In the genomic region with DNA sequence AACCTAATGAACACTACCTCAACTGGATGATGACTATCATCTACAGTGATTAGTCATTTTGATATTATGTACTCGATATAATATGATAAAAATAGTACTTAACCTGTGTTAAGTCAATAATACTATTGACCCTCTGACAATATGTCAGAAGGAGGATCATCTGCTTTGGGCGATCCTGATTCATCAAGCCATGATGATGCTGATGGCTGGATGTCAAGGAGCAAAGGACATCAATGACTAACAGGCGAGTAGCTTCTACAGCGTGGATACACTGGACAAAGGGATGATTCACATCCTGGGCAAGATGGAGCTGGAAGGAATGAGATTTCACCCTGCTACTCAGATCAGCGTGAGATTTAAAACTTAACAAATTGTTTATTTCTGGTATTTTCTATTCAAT, we compare ENCODE assay signal across 15 cellular contexts.
DNase-seq lines count a peak whose midpoint lies in the region; ATAC-seq, FAIRE-seq and TF ChIP-seq lines count a peak whose summit lies in the region.
"Had no signal": no experiment of that assay in that cellular context is flagged by ENCODE, and none has a peak within 500 bp of the region (broad histone marks: within the 10 kb centered on the region; RNA-seq: fewer than 3 reads in every experiment).

No MANE protein-coding gene starts in this region.

- no peak overlapping the region for H3K4me3 ChIP-seq in astrocyte (ENCODE audit: insufficient read depth, low read depth, low read length)
- H3K4me3 ChIP-seq: thoracic aorta had no signal

- H3K27ac ChIP-seq in astrocyte (ENCODE audit: low read depth, low read length), result peak overlapping the region; percentile 4
- H3K27ac ChIP-seq: thoracic aorta had no signal

- H4K20me1 ChIP-seq in astrocyte (ENCODE audit: insufficient read depth, low read length), result no peaks in the 10 kb centered on the region

- FAIRE-seq in astrocyte (lab: Jason Lieb, UNC) (no peak), D721Med (lab: Jason Lieb, UNC) (no peak)

- no peaks in the 10 kb centered on the region for H3K27me3 Mint-ChIP-seq in astrocyte (ENCODE audit: low read depth, unreplicated experiment)

- no peak overlapping the region for H3K27ac Mint-ChIP-seq in astrocyte (ENCODE audit: unreplicated experiment)
- H3K27ac Mint-ChIP-seq: B cell, WTC11 had no signal

- DNase-seq in ACHN, result peak; percentile 91
- DNase-seq in HPDE6-E6E7 (ENCODE audit: extremely low spot score), result peak; percentile 51
- peak; percentile 59 for DNase-seq in astrocyte (ENCODE audit: low read depth)
- peak; percentile 48 for DNase-seq in iris pigment epithelial cell (ENCODE audit: low read depth)
- no peak for DNase-seq in NCI-H2107 (lab: John Stamatoyannopoulos, UW)
- DNase-seq in D721Med (ENCODE audit: insufficient read length, low spot score), result no peak
- DNase-seq in Kasumi-1 (lab: John Stamatoyannopoulos, UW), result no peak
- DNase-seq: NCI-H1092 treated with DMSO at 0.1 percent for 48 hours, NCI-H524 treated with DMSO at 0.1 percent for 48 hours, retina, SIG-M5 had no signal

- H3K36me3 ChIP-seq in astrocyte (ENCODE audit: insufficient read depth, low read length), result no peaks in the 10 kb centered on the region
- H3K36me3 ChIP-seq: thoracic aorta had no signal

- no peaks in the 10 kb centered on the region for H3K79me2 ChIP-seq in astrocyte (ENCODE audit: insufficient read depth, low read length)

- TF ChIP-seq CTCF in astrocyte (IDR thresholded peaks at IDR 0.05; ENCODE audit: insufficient read depth, low read depth, low read length) (no peak), D721Med (IDR thresholded peaks at IDR 0.05; ENCODE audit: insufficient read depth, missing control alignments) (no peak)

- H3K36me3 Mint-ChIP-seq in astrocyte (ENCODE audit: low read depth, unreplicated experiment), result no peaks in the 10 kb centered on the region
- H3K36me3 Mint-ChIP-seq: WTC11 had no signal

- no peaks in the 10 kb centered on the region for H3K9me3 Mint-ChIP-seq in astrocyte (ENCODE audit: unreplicated experiment)
- H3K9me3 Mint-ChIP-seq: WTC11 had no signal

- no peaks in the 10 kb centered on the region for H3K27me3 ChIP-seq in astrocyte (ENCODE audit: insufficient read depth, low read length)

- no peak for ATAC-seq in HG03342 (IDR thresholded peaks at IDR 0.05; ENCODE audit: unreplicated experiment)
- ATAC-seq: WTC11 had no signal

- no peaks in the 10 kb centered on the region for H3K9me3 ChIP-seq in astrocyte (ENCODE audit: insufficient read depth, low read depth, low read length)
- H3K9me3 ChIP-seq: thoracic aorta had no signal

- in situ Hi-C loops in ACHN (cut with HindIII; ENCODE audit: low pct_ligation_motif_present, low pct_unique_long_range_greater_than_20kb, low sequenced_read_pairs), result no loop called here

- H3K4me1 Mint-ChIP-seq in astrocyte (ENCODE audit: low read depth, unreplicated experiment), result peaks cover 5% of the 10 kb centered on the region

- no peak overlapping the region for H3K4me3 Mint-ChIP-seq in astrocyte (ENCODE audit: unreplicated experiment)
- H3K4me3 Mint-ChIP-seq: B cell, WTC11 had no signal

- no peak overlapping the region for H3K9ac ChIP-seq in astrocyte (ENCODE audit: low read length)

- H2AFZ ChIP-seq in astrocyte (ENCODE audit: low read depth, low read length), result no peak overlapping the region

- H3K4me1 ChIP-seq in astrocyte (ENCODE audit: insufficient read depth, low read length), result no peaks in the 10 kb centered on the region

- H3K4me2 ChIP-seq in astrocyte (ENCODE audit: low read length), result peak overlapping the region; percentile 18

Comparison
In these comparisons a context has a peak if more than half of its experiments do, and no peak if none do; other contexts are left out.
1. DNase-seq: peak in ACHN (single experiment), HPDE6-E6E7 (single experiment), astrocyte (single experiment) and iris pigment epithelial cell (single experiment); none in NCI-H2107 (single experiment), D721Med (single experiment) and Kasumi-1 (0 of 2).